Comparison of ENCODE assay signal across 8 cellular contexts in genomic region chr17:40361925-40362695, GRCh38. TPM values are rescaled to one million over a fixed set of nuclear protein-coding genes. Genes with fewer than 3 reads are reported as not detected.
DNase-seq lines count a peak whose midpoint lies in the region; ATAC-seq and TF ChIP-seq lines count a peak whose summit lies in the region.

No MANE protein-coding gene starts in this region.

- H2AFZ ChIP-seq in SU-DHL-6 (ENCODE audit: low read depth, low read length, severe bottlenecking), result no peak overlapping the region

- H3K4me2 ChIP-seq in SU-DHL-6 (ENCODE audit: low read depth, low read length, poor library complexity, severe bottlenecking), result peak overlapping the region; percentile 54

- peaks cover 12% of the 10 kb centered on the region for H3K4me1 ChIP-seq in iPS-18a (ENCODE audit: control insufficient read depth, low read depth, low read length)
- H3K4me1 ChIP-seq in thymus (ENCODE audit: control insufficient read depth, insufficient read depth, low read length), result peaks cover 3% of the 10 kb centered on the region

- peaks cover 22% of the 10 kb centered on the region for H3K27me3 Mint-ChIP-seq in activated T-cell treated with anti-CD3 and anti-CD28 coated beads, Interleukin-2, amount 50 U/mL, for 24 hours

- H3K79me2 ChIP-seq in SU-DHL-6 (ENCODE audit: insufficient read depth, low read length), result no peaks in the 10 kb centered on the region

- 72% methylated on average over 24 of the region's 24 CpGs for WGBS in thymus

- H3K9ac ChIP-seq in SU-DHL-6 (ENCODE audit: low read length), result peak overlapping the region; percentile 51
- H3K9ac ChIP-seq in iPS-18a (ENCODE audit: low read length), result no peak overlapping the region

- H3K36me3 Mint-ChIP-seq in activated T-cell treated with anti-CD3 and anti-CD28 coated beads, Interleukin-2, amount 50 U/mL, for 24 hours (ENCODE audit: low read depth), result peaks cover 2% of the 10 kb centered on the region

- ATAC-seq in HG02623 (IDR thresholded peaks at IDR 0.05; ENCODE audit: unreplicated experiment), result no peak
- ATAC-seq in HG03108 (IDR thresholded peaks at IDR 0.05; ENCODE audit: unreplicated experiment), result no peak

- peak; percentile 30 for DNase-seq in activated T-cell treated with anti-CD3 and anti-CD28 coated beads, Interleukin-2, amount 50 U/mL, for 24 hours
- DNase-seq in activated T-cell treated with anti-CD3 and anti-CD28 coated beads for 4 hours, result no peak
- no peak for DNase-seq in COLO668 (lab: John Stamatoyannopoulos, UW; ENCODE audit: unreplicated experiment)

- H3F3A ChIP-seq in SU-DHL-6 (ENCODE audit: insufficient read depth), result no peaks in the 10 kb centered on the region

- H3K4me1 Mint-ChIP-seq in activated T-cell treated with anti-CD3 and anti-CD28 coated beads, Interleukin-2, amount 50 U/mL, for 24 hours (ENCODE audit: low read depth), result peaks cover 26% of the 10 kb centered on the region

- H3K27ac ChIP-seq in SU-DHL-6 (ENCODE audit: low read depth, low read length), result no peak overlapping the region
- H3K27ac ChIP-seq in iPS-18a (ENCODE audit: low read length), result no peak overlapping the region
- H3K27ac ChIP-seq in thymus (ENCODE audit: low read depth), result no peak overlapping the region

- H3K9me2 ChIP-seq in SU-DHL-6 (replicated peaks; ENCODE audit: insufficient read depth, low read length), result no peaks in the 10 kb centered on the region

- no peak overlapping the region for H3K27ac Mint-ChIP-seq in activated T-cell treated with anti-CD3 and anti-CD28 coated beads, Interleukin-2, amount 50 U/mL, for 24 hours

- H4K20me1 ChIP-seq in SU-DHL-6 (ENCODE audit: low read depth, low read length), result no peaks in the 10 kb centered on the region; the same call in 1 of the 2 replicates

- H3K36me3 ChIP-seq in SU-DHL-6 (ENCODE audit: low read length), result no peaks in the 10 kb centered on the region
- H3K36me3 ChIP-seq in iPS-18a (ENCODE audit: control insufficient read depth, low read depth, low read length), result no peaks in the 10 kb centered on the region
- no peaks in the 10 kb centered on the region for H3K36me3 ChIP-seq in thymus (ENCODE audit: control insufficient read depth, insufficient read depth)

- H3K4me3 ChIP-seq in SU-DHL-6 (ENCODE audit: insufficient read depth, low read length, poor library complexity, severe bottlenecking) (peak overlapping the region; percentile 49), iPS-18a (ENCODE audit: low read length) (peak overlapping the region; percentile 20), thymus (ENCODE audit: low read length) (peak overlapping the region; percentile 63)

- H3K9me3 Mint-ChIP-seq in activated T-cell treated with anti-CD3 and anti-CD28 coated beads, Interleukin-2, amount 50 U/mL, for 24 hours, result no peaks in the 10 kb centered on the region

- TF ChIP-seq CTCF in SU-DHL-6 (IDR thresholded peaks at IDR 0.05; ENCODE audit: insufficient read depth, low read length, poor library complexity, severe bottlenecking), result no peak

- no peaks in the 10 kb centered on the region for H3K9me3 ChIP-seq in SU-DHL-6 (ENCODE audit: insufficient read depth, low read length)
- no peaks in the 10 kb centered on the region for H3K9me3 ChIP-seq in iPS-18a (ENCODE audit: control insufficient read depth, low read depth, low read length)
- no peaks in the 10 kb centered on the region for H3K9me3 ChIP-seq in thymus (ENCODE audit: control insufficient read depth)

- H3K27me3 ChIP-seq in SU-DHL-6 (ENCODE audit: low read length), result no peaks in the 10 kb centered on the region
- H3K27me3 ChIP-seq in iPS-18a (ENCODE audit: control insufficient read depth, insufficient read depth, low read length), result peaks cover 26% of the 10 kb centered on the region
- H3K27me3 ChIP-seq in thymus (ENCODE audit: control insufficient read depth, insufficient read depth), result peaks cover 18% of the 10 kb centered on the region

- H3K4me3 Mint-ChIP-seq in activated T-cell treated with anti-CD3 and anti-CD28 coated beads, Interleukin-2, amount 50 U/mL, for 24 hours, result peak overlapping the region; percentile 60

RNA-seq across cellular contexts. Expression of gene GJD3, which starts 2.4 kb away (rescaled TPM):
- polyA plus RNA-seq in thymus, result 0.34 TPM

RNA-seq across cellular contexts. Expression of gene RARA, which starts 53.1 kb away (rescaled TPM):
- polyA plus RNA-seq in thymus, result 17.1 TPM

RNA-seq across cellular contexts. Expression of gene TOP2A, which starts 55.6 kb away (rescaled TPM):
- 21.6 TPM for polyA plus RNA-seq in thymus
